27 cellular contexts compared by ENCODE assay signal in the genomic region with DNA sequence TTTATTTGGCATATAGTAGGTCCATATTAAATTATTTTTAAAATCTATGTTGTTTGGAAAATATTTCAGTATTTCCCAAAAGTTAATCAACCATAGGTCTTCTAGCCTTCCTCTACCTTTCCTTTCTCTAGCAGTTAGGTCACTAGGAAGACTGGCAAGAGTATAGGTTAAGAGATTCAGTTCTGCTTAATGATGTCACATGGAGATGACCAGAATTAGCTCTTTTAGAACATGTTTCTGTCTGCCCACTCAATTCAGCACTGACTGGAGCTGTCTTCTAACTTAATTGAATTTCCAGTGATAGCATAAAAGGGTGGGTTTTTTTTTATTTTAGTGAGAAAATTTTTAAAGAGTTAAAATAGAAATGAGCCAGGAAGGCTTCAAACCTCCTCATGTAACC. TPM values are rescaled to one million over a fixed set of nuclear protein-coding genes. Genes with fewer than 3 reads are reported as not detected.
DNase-seq lines count a peak whose midpoint lies in the region; ATAC-seq lines count a peak whose summit lies in the region.
"Had no signal": no experiment of that assay in that cellular context is flagged by ENCODE, and none has a peak within 500 bp of the region (broad histone marks: within the 10 kb centered on the region; RNA-seq: fewer than 3 reads in every experiment).

No MANE protein-coding gene starts in this region.

- H3K9me3 Mint-ChIP-seq in activated naive CD4-positive, alpha-beta T cell treated with anti-CD3 and anti-CD28 coated beads, Interleukin-2, amount 50 U/mL, for 24 hours = no peaks in the 10 kb centered on the region
- peaks cover 6% of the 10 kb centered on the region for H3K9me3 Mint-ChIP-seq in activated T-helper 17 cell treated with anti-CD3 and anti-CD28 coated beads, Interleukin-2, amount 50 U/mL, for 72 hours
- H3K9me3 Mint-ChIP-seq: dendritic cell treated with granulocyte-macrophage colony-stimulating factor and Interleukin-4, amounts not matched to agents 40 ng/mL and 50 ng/mL, for 4 days had no signal

- H3K36me3 Mint-ChIP-seq in activated naive CD4-positive, alpha-beta T cell treated with anti-CD3 and anti-CD28 coated beads, Interleukin-2, amount 50 U/mL, for 24 hours = peaks cover 10% of the 10 kb centered on the region
- H3K36me3 Mint-ChIP-seq in activated T-helper 17 cell treated with anti-CD3 and anti-CD28 coated beads, Interleukin-2, amount 50 U/mL, for 72 hours (ENCODE audit: low read depth) = peaks cover 36% of the 10 kb centered on the region

- H3K27ac Mint-ChIP-seq in activated naive CD4-positive, alpha-beta T cell treated with anti-CD3 and anti-CD28 coated beads, Interleukin-2, amount 50 U/mL, for 24 hours = peak overlapping the region; percentile 59
- H3K27ac Mint-ChIP-seq in activated T-helper 17 cell treated with anti-CD3 and anti-CD28 coated beads, Interleukin-2, amount 50 U/mL, for 72 hours = peak overlapping the region; percentile 62
- H3K27ac Mint-ChIP-seq: dendritic cell treated with granulocyte-macrophage colony-stimulating factor and Interleukin-4, amounts not matched to agents 40 ng/mL and 50 ng/mL, for 4 days; GM23338; nephron progenitor cell had no signal

- peaks cover 15% of the 10 kb centered on the region for H3K36me3 ChIP-seq in effector memory CD4-positive, alpha-beta T cell (ENCODE audit: control insufficient read depth, insufficient read depth, low read length)
- H3K36me3 ChIP-seq: vagina had no signal

- peaks cover 20% of the 10 kb centered on the region for H3K4me1 ChIP-seq in effector memory CD4-positive, alpha-beta T cell (ENCODE audit: control insufficient read depth, insufficient read depth, low read length, poor library complexity, severe bottlenecking)
- H3K4me1 ChIP-seq: vagina had no signal

- no peak overlapping the region for H3K27ac ChIP-seq in effector memory CD4-positive, alpha-beta T cell (ENCODE audit: insufficient read depth, low read length, poor library complexity, severe bottlenecking)
- H3K27ac ChIP-seq: C4-2B, spleen, vagina had no signal

- H3K4me3 ChIP-seq in effector memory CD4-positive, alpha-beta T cell (ENCODE audit: insufficient read depth, low read depth, low read length, poor library complexity, severe bottlenecking) = no peak overlapping the region
- H3K4me3 ChIP-seq: GM23338, spleen, vagina had no signal

- ATAC-seq in HG02885 (IDR thresholded peaks at IDR 0.05; ENCODE audit: poor library complexity, unreplicated experiment) = peak; percentile 57
- ATAC-seq in activated T-helper 17 cell treated with anti-CD3 and anti-CD28 coated beads, Interleukin-2, amount 50 U/mL, for 72 hours (replicated peaks) = no peak
- no peak for ATAC-seq in GM21723 (IDR thresholded peaks at IDR 0.05; ENCODE audit: unreplicated experiment)
- ATAC-seq: GM23338, right cardiac atrium had no signal

- no peaks in the 10 kb centered on the region for H3K27me3 Mint-ChIP-seq in activated naive CD4-positive, alpha-beta T cell treated with anti-CD3 and anti-CD28 coated beads, Interleukin-2, amount 50 U/mL, for 24 hours
- H3K27me3 Mint-ChIP-seq in activated T-helper 17 cell treated with anti-CD3 and anti-CD28 coated beads, Interleukin-2, amount 50 U/mL, for 72 hours = no peaks in the 10 kb centered on the region
- H3K27me3 Mint-ChIP-seq: dendritic cell treated with granulocyte-macrophage colony-stimulating factor and Interleukin-4, amounts not matched to agents 40 ng/mL and 50 ng/mL, for 4 days had no signal

- no peaks in the 10 kb centered on the region for H3K27me3 ChIP-seq in effector memory CD4-positive, alpha-beta T cell (replicated peaks; ENCODE audit: control insufficient read depth, insufficient read depth, low read length, poor library complexity, severe bottlenecking)
- H3K27me3 ChIP-seq: spleen, vagina had no signal

- H3K9me3 ChIP-seq in effector memory CD4-positive, alpha-beta T cell (ENCODE audit: control insufficient read depth, low read length) = no peaks in the 10 kb centered on the region
- H3K9me3 ChIP-seq: vagina had no signal

- DNase-seq in activated naive CD4-positive, alpha-beta T cell treated with Interleukin-2 at 50 U/mL for 16 hours = no peak
- DNase-seq in effector memory CD4-positive, alpha-beta T cell = no peak
- DNase-seq in stimulated activated CD4-positive, alpha-beta T cell treated with anti-CD3 and anti-CD28 coated beads, Interleukin-4, amount 100 ng/mL, for 24 hours = no peak
- no peak for DNase-seq in NOMO-1 treated with DMSO at 0.1 percent for 48 hours (lab: John Stamatoyannopoulos, UW; ENCODE audit: unreplicated experiment)
- DNase-seq: activated CD4-positive, alpha-beta T cell treated with anti-CD3 and anti-CD28 coated beads for 1 hour; activated CD8-positive, alpha-beta memory T cell treated with anti-CD3 and anti-CD28 coated beads, Interleukin-2, amount 50 U/mL, for 4 hours; caudate nucleus; NCI-H1092; NCI-H187; NCI-H526; nephron progenitor cell; right cardiac atrium; RPMI8226; spleen; stimulated activated CD4-positive, alpha-beta T cell treated with anti-CD3 and anti-CD28 coated beads, Interleukin-2, amount 100 ng/mL, for 48 hours; stimulated activated naive CD4-positive, alpha-beta T cell treated with Interleukin-2 at 50 U/mL for 16 hours; T-helper 1 cell had no signal

- H3K4me1 Mint-ChIP-seq in activated naive CD4-positive, alpha-beta T cell treated with anti-CD3 and anti-CD28 coated beads, Interleukin-2, amount 50 U/mL, for 24 hours = peaks cover 60% of the 10 kb centered on the region
- peaks cover 43% of the 10 kb centered on the region for H3K4me1 Mint-ChIP-seq in activated T-helper 17 cell treated with anti-CD3 and anti-CD28 coated beads, Interleukin-2, amount 50 U/mL, for 72 hours
- H3K4me1 Mint-ChIP-seq: GM23338 had no signal

- H3K4me3 Mint-ChIP-seq in activated naive CD4-positive, alpha-beta T cell treated with anti-CD3 and anti-CD28 coated beads, Interleukin-2, amount 50 U/mL, for 24 hours = no peak overlapping the region
- H3K4me3 Mint-ChIP-seq in activated T-helper 17 cell treated with anti-CD3 and anti-CD28 coated beads, Interleukin-2, amount 50 U/mL, for 72 hours = peak overlapping the region; percentile 34
- H3K4me3 Mint-ChIP-seq: dendritic cell treated with granulocyte-macrophage colony-stimulating factor and Interleukin-4, amounts not matched to agents 40 ng/mL and 50 ng/mL, for 4 days; GM23338; nephron progenitor cell had no signal

RNA-seq across cellular contexts. Expression of a gene that starts 23.8 kb away (rescaled TPM):
- total RNA-seq in activated T-helper 17 cell treated with anti-CD3 and anti-CD28 coated beads, Interleukin-2, amount 50 U/mL, for 72 hours = 100 to 1,000 TPM; 429 to 664 TPM
- total RNA-seq: GM23338, liver, right cardiac atrium, SK-MEL-5 had no signal

RNA-seq across cellular contexts. Expression of a gene that starts 55.5 kb away (rescaled TPM):
- 10 to 100 TPM in 1 of 2 donors, 1 to 10 TPM in 1; 9.5 to 16.3 TPM for total RNA-seq in activated T-helper 17 cell treated with anti-CD3 and anti-CD28 coated beads, Interleukin-2, amount 50 U/mL, for 72 hours
